ENCODE assay signal across 13 cellular contexts in the genomic region with DNA sequence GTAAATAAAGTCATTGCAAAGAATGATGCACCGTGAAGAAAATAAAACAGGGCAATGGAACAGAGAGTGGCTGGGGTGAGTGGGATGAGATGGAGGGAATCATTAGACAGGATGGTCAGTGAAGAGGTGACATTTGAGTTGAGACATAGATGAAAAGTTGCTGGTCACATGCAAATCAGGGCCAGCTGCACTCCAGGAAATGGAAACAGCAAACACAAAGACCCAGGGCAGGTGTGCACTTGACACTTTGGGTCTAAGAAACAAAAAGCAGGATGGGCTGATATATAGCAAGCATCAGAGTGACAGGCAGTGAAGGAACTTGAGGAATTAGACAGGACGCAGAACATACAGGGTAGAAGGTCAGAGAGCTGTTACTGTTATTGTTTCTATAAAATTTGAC.
DNase-seq lines count a peak whose midpoint lies in the region; ATAC-seq, FAIRE-seq and TF ChIP-seq lines count a peak whose summit lies in the region.
"Had no signal": no experiment of that assay in that cellular context is flagged by ENCODE, and none has a peak within 500 bp of the region (broad histone marks: within the 10 kb centered on the region; RNA-seq: fewer than 3 reads in every experiment).

No MANE protein-coding gene starts in this region.

- no peak for TF ChIP-seq CTCF in prostate gland (IDR thresholded peaks at IDR 0.05)
- no peak for TF ChIP-seq CTCF in Caco-2 (IDR thresholded peaks at IDR 0.05; ENCODE audit: insufficient read depth in 1 of 2, low read depth in 1 of 2, low read length in 1 of 2, severe bottlenecking in 1 of 2, unreplicated experiment in 1 of 2)
- TF ChIP-seq CTCF in omental fat pad (IDR thresholded peaks at IDR 0.05): no peak

- no peaks in the 10 kb centered on the region for H3K4me1 ChIP-seq in prostate gland (replicated peaks)
- H3K4me1 ChIP-seq in Caco-2: no peaks in the 10 kb centered on the region
- H3K4me1 ChIP-seq: BLaER1 had no signal

- ATAC-seq in HG02610 (IDR thresholded peaks at IDR 0.05; ENCODE audit: unreplicated experiment) (peak; percentile 53), omental fat pad (ENCODE audit: low FRiP score) (no peak)

- H3K27ac Mint-ChIP-seq in Caco-2 (ENCODE audit: unreplicated experiment): no peak overlapping the region

- CTCF ChIA-PET in Caco-2 (lab: Charles Lee): no interaction called here

- no peaks in the 10 kb centered on the region for H3K4me1 Mint-ChIP-seq in Caco-2 (ENCODE audit: low read depth, unreplicated experiment)

- H3K36me3 ChIP-seq in prostate gland (no peaks in the 10 kb centered on the region), Caco-2 (ENCODE audit: control insufficient read depth, insufficient read depth, low read length) (no peaks in the 10 kb centered on the region)
- H3K36me3 ChIP-seq: BLaER1, ovary had no signal

- H3K27ac ChIP-seq in prostate gland: no peak overlapping the region
- H3K27ac ChIP-seq: BLaER1, ovary had no signal

- intact Hi-C loops in prostate gland (cut with DNase I) (no loop called here), Caco-2 (cut with micrococcal nuclease; ENCODE audit: unreplicated experiment) (no loop called here)

- no TSS peak for BruUV-seq in Caco-2 (replicated peaks; lab: Mats Ljungman, UMichigan)

- peaks cover 8% of the 10 kb centered on the region for H3K27me3 Mint-ChIP-seq in Caco-2 (ENCODE audit: insufficient read depth, unreplicated experiment)

- H3K9me3 Mint-ChIP-seq in Caco-2 (ENCODE audit: unreplicated experiment): no peaks in the 10 kb centered on the region

- H3K27me3 ChIP-seq in prostate gland (replicated peaks; ENCODE audit: insufficient read depth) (no peaks in the 10 kb centered on the region), Caco-2 (replicated peaks; ENCODE audit: control insufficient read depth, insufficient read depth, low read length) (no peaks in the 10 kb centered on the region)
- H3K27me3 ChIP-seq: BLaER1, ovary had no signal

- H3K4me3 ChIP-seq in prostate gland: no peak overlapping the region
- H3K4me3 ChIP-seq in Caco-2 (ENCODE audit: low read depth, low read length): no peak overlapping the region
- H3K4me3 ChIP-seq: BLaER1, ovary had no signal

- TF ChIP-seq POLR2A in GM12891 (IDR thresholded peaks at IDR 0.05; ENCODE audit: low read depth, low read length) (no peak), prostate gland (IDR thresholded peaks at IDR 0.05) (no peak)

- FAIRE-seq in GM12891 (lab: Jason Lieb, UNC) (peak; percentile 69), GM19239 (lab: Jason Lieb, UNC) (peak; percentile 89)
- FAIRE-seq: RCC 7860 had no signal

- H3K36me3 Mint-ChIP-seq in Caco-2 (ENCODE audit: insufficient read depth, unreplicated experiment): no peaks in the 10 kb centered on the region

- H3K9me3 ChIP-seq in prostate gland: no peaks in the 10 kb centered on the region
- no peaks in the 10 kb centered on the region for H3K9me3 ChIP-seq in Caco-2
- H3K9me3 ChIP-seq: BLaER1, ovary had no signal

- DNase-seq in GM12891 (ENCODE audit: insufficient read length, low spot score) (no peak), GM19239 (ENCODE audit: insufficient read length, low spot score) (peak; percentile 20), NAMALWA (ENCODE audit: low spot score) (peak; percentile 13), prostate gland (ENCODE audit: low spot score) (no peak), Caco-2 (no peak), omental fat pad (ENCODE audit: low spot score) (no peak), NCI-H446 treated with DMSO at 0.1 percent for 48 hours (lab: John Stamatoyannopoulos, UW) (no peak)
- DNase-seq: activated effector memory CD4-positive, alpha-beta T cell treated with Interleukin-2 at 50 U/mL for 16 hours; mesendoderm; ovary had no signal

- H3K4me3 Mint-ChIP-seq in Caco-2 (ENCODE audit: unreplicated experiment): no peak overlapping the region

- 96% methylated on average over 2 of the region's 2 CpGs for WGBS in prostate gland

- POLR2A ChIA-PET in Caco-2 (lab: Charles Lee): no interaction called here

TF ChIP-seq in GM12891, 5 proteins besides CTCF, POLR2A, EP300 and RAD21:
- no peak for TF ChIP-seq TAF1 (IDR thresholded peaks at IDR 0.05; ENCODE audit: low read depth, low read length)
- TF ChIP-seq POU2F2 (IDR thresholded peaks at IDR 0.05; ENCODE audit: low read depth, low read length): peak; percentile 67; the same call in 1 of the 2 replicates
- TF ChIP-seq POLR2AphosphoS5 (IDR thresholded peaks at IDR 0.05; ENCODE audit: low read depth, low read length): no peak
- no peak for TF ChIP-seq PAX5 (IDR thresholded peaks at IDR 0.05; ENCODE audit: insufficient read depth, low read length, severe bottlenecking)
- TF ChIP-seq SPI1 (IDR thresholded peaks at IDR 0.05; ENCODE audit: low read depth, low read length): no peak

Comparison
In these comparisons a context has a peak if more than half of its experiments do, and no peak if none do; other contexts are left out.
1. DNase-seq: peak in GM19239 (single experiment) and NAMALWA (single experiment); none in GM12891 (single experiment), prostate gland (single experiment), Caco-2 (0 of 2), omental fat pad (single experiment) and NCI-H446 treated with DMSO at 0.1 percent for 48 hours (single experiment).